In the genomic region with DNA sequence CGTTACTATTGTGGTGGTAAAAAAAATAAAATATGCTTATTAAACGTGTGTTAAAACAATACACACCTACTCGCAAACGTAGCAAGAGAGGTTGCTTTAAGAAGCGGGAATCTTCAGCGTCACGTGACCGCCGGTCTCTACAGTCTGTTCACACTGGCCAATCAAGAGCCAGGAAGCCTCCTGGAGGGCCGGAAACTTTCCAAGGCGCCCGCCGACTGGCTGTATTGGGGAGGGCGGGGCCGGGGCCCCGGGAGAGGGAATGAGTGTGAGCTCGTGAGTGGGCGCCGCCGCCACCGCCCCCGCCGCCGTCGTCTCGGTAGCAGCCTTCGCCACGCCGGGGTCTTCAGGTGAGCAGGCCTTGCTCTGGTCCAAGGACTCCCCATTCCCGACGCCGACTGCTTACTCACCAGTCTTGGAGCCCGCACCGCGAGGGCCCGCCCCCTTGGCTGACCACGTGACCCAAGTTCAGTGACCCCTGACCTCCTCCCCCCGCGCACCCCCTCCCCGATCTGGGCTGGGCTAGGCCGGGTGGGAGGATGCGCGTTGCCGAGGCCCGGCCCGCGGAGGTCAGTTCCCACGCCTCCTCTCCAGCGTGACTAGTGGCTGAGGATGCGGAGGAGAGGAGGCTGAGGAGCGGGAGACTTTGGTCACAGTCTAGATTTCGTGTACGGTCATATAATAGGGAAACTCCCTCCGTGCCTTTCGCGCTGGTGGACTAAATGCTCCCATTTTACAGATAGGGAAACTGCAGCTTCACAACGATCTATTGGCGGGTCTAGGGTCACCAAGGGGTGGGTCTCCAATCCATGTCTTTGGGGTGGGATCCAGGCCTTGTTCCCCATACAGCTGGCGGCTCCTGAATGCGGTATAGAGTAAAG, we compare ENCODE assay signal across 8 cellular contexts.
DNase-seq lines count a peak whose midpoint lies in the region; ATAC-seq and TF ChIP-seq lines count a peak whose summit lies in the region.

A gene with protein sequence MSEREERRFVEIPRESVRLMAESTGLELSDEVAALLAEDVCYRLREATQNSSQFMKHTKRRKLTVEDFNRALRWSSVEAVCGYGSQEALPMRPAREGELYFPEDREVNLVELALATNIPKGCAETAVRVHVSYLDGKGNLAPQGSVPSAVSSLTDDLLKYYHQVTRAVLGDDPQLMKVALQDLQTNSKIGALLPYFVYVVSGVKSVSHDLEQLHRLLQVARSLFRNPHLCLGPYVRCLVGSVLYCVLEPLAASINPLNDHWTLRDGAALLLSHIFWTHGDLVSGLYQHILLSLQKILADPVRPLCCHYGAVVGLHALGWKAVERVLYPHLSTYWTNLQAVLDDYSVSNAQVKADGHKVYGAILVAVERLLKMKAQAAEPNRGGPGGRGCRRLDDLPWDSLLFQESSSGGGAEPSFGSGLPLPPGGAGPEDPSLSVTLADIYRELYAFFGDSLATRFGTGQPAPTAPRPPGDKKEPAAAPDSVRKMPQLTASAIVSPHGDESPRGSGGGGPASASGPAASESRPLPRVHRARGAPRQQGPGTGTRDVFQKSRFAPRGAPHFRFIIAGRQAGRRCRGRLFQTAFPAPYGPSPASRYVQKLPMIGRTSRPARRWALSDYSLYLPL (plus strand): TSS at position 253 of the 878 bp plus-strand sequence. CDS start 4,388 bp downstream, outside the sequence.

- H3K27ac ChIP-seq in cingulate gyrus (ENCODE audit: low read depth, low read length), result peak within 1 kb of the TSS; percentile 92
- peak within 1 kb of the TSS; percentile 96 for H3K27ac ChIP-seq in layer of hippocampus (ENCODE audit: low read depth, low read length)

- TF ChIP-seq POLR2A in GM19099 (IDR thresholded peaks at IDR 0.05; ENCODE audit: extremely low read depth, insufficient read length, low read depth), result peak; percentile 77

- no peaks in the 10 kb centered on the region for H3K27me3 ChIP-seq in layer of hippocampus (ENCODE audit: control insufficient read depth, insufficient read depth, low read length)

- DNase-seq in AML-193 (lab: John Stamatoyannopoulos, UW) (peak; percentile 88 to 89), NCI-H510A (lab: John Stamatoyannopoulos, UW) (peak; percentile 96)
- peak; percentile 91 to 93 for DNase-seq in activated CD4-positive, alpha-beta T cell treated with anti-CD3 and anti-CD28 coated beads for 4 hours
- peak; percentile 85 to 91 for DNase-seq in stimulated activated CD4-positive, alpha-beta T cell treated with anti-CD3 and anti-CD28 coated beads, Interleukin-1b, Interleukin-23, amount 100 ng/mL, for 4 hours (ENCODE audit: low read depth in 2 of 2)

- peak; percentile 82 for ATAC-seq in HG03432 (IDR thresholded peaks at IDR 0.05; ENCODE audit: unreplicated experiment)

Comparison
In these comparisons a context has a peak if more than half of its experiments do, and no peak if none do; other contexts are left out.
1. Peak in every context shown above with its lines: DNase-seq, ATAC-seq and H3K27ac ChIP-seq.